In the genomic region with DNA sequence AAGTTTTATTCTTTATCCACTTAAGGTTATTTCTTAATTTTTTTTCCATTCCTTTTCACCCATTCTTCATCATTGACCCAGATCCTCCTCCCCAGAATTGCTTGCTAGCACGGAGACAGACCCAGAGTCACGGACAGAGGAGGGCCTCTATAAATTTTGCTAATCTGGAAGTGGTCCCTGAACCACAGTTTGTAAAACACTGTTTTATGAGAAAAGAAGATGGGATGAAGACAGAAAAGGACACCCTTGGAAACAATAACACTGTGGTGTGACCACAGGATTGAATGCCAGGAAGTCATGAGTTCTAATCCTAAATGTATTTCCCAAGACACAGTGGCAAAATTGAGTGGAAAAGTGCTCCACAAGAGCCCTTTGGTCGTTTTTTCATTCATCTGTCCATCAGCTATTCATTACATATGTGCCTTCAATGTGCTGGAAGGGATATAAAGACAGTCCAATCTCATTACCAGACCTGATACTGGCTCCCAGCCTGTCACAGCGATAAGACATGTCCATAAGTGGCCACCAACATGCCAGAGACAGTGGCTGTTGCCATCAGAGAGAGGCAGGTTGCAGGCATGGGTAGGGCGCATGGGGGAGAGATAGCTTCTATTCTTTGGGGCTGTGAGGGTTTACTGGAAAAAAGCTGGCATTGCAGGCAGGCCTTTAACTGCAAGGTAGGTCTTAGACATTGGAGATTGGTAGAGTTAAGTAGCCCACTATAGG, we compare ENCODE assay signal across 18 cellular contexts.
DNase-seq lines count a peak whose midpoint lies in the region; ATAC-seq and TF ChIP-seq lines count a peak whose summit lies in the region.
"Had no signal": no experiment of that assay in that cellular context is flagged by ENCODE, and none has a peak within 500 bp of the region (broad histone marks: within the 10 kb centered on the region; RNA-seq: fewer than 3 reads in every experiment).

No MANE protein-coding gene starts in this region.

- no peak for TF ChIP-seq EP300 in transverse colon (IDR thresholded peaks at IDR 0.05; ENCODE audit: low read depth)

- no peaks in the 10 kb centered on the region for H3K27me3 ChIP-seq in heart left ventricle
- no peaks in the 10 kb centered on the region for H3K27me3 ChIP-seq in left ventricle myocardium inferior (ENCODE audit: low read depth)
- no peaks in the 10 kb centered on the region for H3K27me3 ChIP-seq in spleen (replicated peaks in 1 of 7)
- no peaks in the 10 kb centered on the region for H3K27me3 ChIP-seq in transverse colon
- H3K27me3 ChIP-seq in endodermal cell (ENCODE audit: control insufficient read depth, insufficient read depth, low read length, poor library complexity, severe bottlenecking), result no peaks in the 10 kb centered on the region

- H3K36me3 Mint-ChIP-seq in neural crest cell (ENCODE audit: low read depth) (peaks cover 18% of the 10 kb centered on the region), endodermal cell (ENCODE audit: low read depth) (peaks cover 14% of the 10 kb centered on the region)
- peaks cover 5% of the 10 kb centered on the region for H3K36me3 Mint-ChIP-seq in activated naive CD8-positive, alpha-beta T cell treated with anti-CD3 and anti-CD28 coated beads for 36 hours

- H3K4me1 Mint-ChIP-seq in neural crest cell (peaks cover 18% of the 10 kb centered on the region), endodermal cell (peaks cover 10% of the 10 kb centered on the region)
- no peaks in the 10 kb centered on the region for H3K4me1 Mint-ChIP-seq in activated naive CD8-positive, alpha-beta T cell treated with anti-CD3 and anti-CD28 coated beads for 36 hours

- H3K4me1 ChIP-seq in heart left ventricle, result peaks cover 0 to 22% (median 4%) of the 10 kb centered on the region in 12 donors
- H3K4me1 ChIP-seq in left ventricle myocardium inferior, result peaks cover 18% of the 10 kb centered on the region
- peaks cover 0 to 4% (median 0%) of the 10 kb centered on the region in 6 donors for H3K4me1 ChIP-seq in spleen
- H3K4me1 ChIP-seq in transverse colon, result peaks cover 0 to 3% (median 0%) of the 10 kb centered on the region in 4 donors
- peaks cover 9% of the 10 kb centered on the region for H3K4me1 ChIP-seq in endodermal cell (ENCODE audit: control insufficient read depth, insufficient read depth, low read length)
- H3K4me1 ChIP-seq: Caco-2 had no signal

- H3K27ac Mint-ChIP-seq in neural crest cell (ENCODE audit: unreplicated experiment) (peak overlapping the region; percentile 21), endodermal cell (no peak overlapping the region)
- H3K27ac Mint-ChIP-seq in activated naive CD8-positive, alpha-beta T cell treated with anti-CD3 and anti-CD28 coated beads for 36 hours, result no peak overlapping the region

- TF ChIP-seq CTCF in heart left ventricle (IDR thresholded peaks at IDR 0.05) (no peak), left ventricle myocardium inferior (IDR thresholded peaks at IDR 0.05; ENCODE audit: borderline replicate concordance) (no peak), neural crest cell (conservative IDR thresholded peaks at IDR 0.05) (no peak), spleen (IDR thresholded peaks at IDR 0.05 in 8 of 11, conservative IDR thresholded peaks at IDR 0.05 in 3 of 11) (no peak), transverse colon (IDR thresholded peaks at IDR 0.05) (no peak), endodermal cell (conservative IDR thresholded peaks at IDR 0.05) (no peak)

- H3K9ac ChIP-seq in endodermal cell (ENCODE audit: extremely low read depth, low read length, poor library complexity, severe bottlenecking), result no peak overlapping the region

- H3K36me3 ChIP-seq in heart left ventricle (peaks cover 0 to 9% (median 4%) of the 10 kb centered on the region in 9 donors), left ventricle myocardium inferior (peaks cover 11% of the 10 kb centered on the region), spleen (peaks cover 0 to 42% (median 0%) of the 10 kb centered on the region in 6 donors), transverse colon (no peaks in the 10 kb centered on the region), endodermal cell (ENCODE audit: control insufficient read depth, insufficient read depth, low read length) (no peaks in the 10 kb centered on the region)

- ATAC-seq in heart left ventricle, result peak in 3 of 4 donors; percentile 34 to 51 (median 36)

- H3K4me3 Mint-ChIP-seq in neural crest cell, result no peak overlapping the region
- H3K4me3 Mint-ChIP-seq in endodermal cell, result no peak overlapping the region
- no peak overlapping the region for H3K4me3 Mint-ChIP-seq in activated naive CD8-positive, alpha-beta T cell treated with anti-CD3 and anti-CD28 coated beads for 36 hours
- H3K4me3 Mint-ChIP-seq: CD4-positive, CD25-positive, alpha-beta regulatory T cell had no signal

- H3K27ac ChIP-seq in heart left ventricle (no peak overlapping the region), left ventricle myocardium inferior (replicated peaks) (no peak overlapping the region), spleen (no peak overlapping the region), transverse colon (no peak overlapping the region), endodermal cell (ENCODE audit: low read depth, low read length) (no peak overlapping the region)
- H3K27ac ChIP-seq: PC-9 had no signal

- H3K9me3 ChIP-seq in heart left ventricle (no peaks in the 10 kb centered on the region), left ventricle myocardium inferior (replicated peaks) (no peaks in the 10 kb centered on the region), spleen (no peaks in the 10 kb centered on the region), transverse colon (no peaks in the 10 kb centered on the region), endodermal cell (ENCODE audit: control insufficient read depth, low read length) (no peaks in the 10 kb centered on the region)
- H3K9me3 ChIP-seq: Caco-2 had no signal

- H3K4me3 ChIP-seq in heart left ventricle, result no peak overlapping the region
- H3K4me3 ChIP-seq in left ventricle myocardium inferior, result no peak overlapping the region
- no peak overlapping the region for H3K4me3 ChIP-seq in spleen
- H3K4me3 ChIP-seq in transverse colon, result no peak overlapping the region
- no peak overlapping the region for H3K4me3 ChIP-seq in endodermal cell (ENCODE audit: low read length)
- H3K4me3 ChIP-seq: PC-9 had no signal

- DNase-seq in heart left ventricle (no peak), left ventricle myocardium inferior (no peak), fibroblast of peridontal ligament (ENCODE audit: extremely low read depth) (peak; percentile 60), neural crest cell (ENCODE audit: low read depth, low spot score) (no peak), spleen (no peak), transverse colon (no peak), endodermal cell (no peak)
- no peak for DNase-seq in activated naive CD8-positive, alpha-beta T cell treated with anti-CD3 and anti-CD28 coated beads for 36 hours
- DNase-seq: AML-193; Caco-2; CD4-positive, CD25-positive, alpha-beta regulatory T cell; KBM-7; NCI-H1048; NCI-H1436 treated with DMSO at 0.1 percent for 48 hours; NCI-H2081; NCI-H510A treated with DMSO at 0.1 percent for 48 hours; NCI-H82; PC-9 had no signal

- H3K9me3 Mint-ChIP-seq in neural crest cell (peaks cover 2% of the 10 kb centered on the region), endodermal cell (no peaks in the 10 kb centered on the region)
- no peaks in the 10 kb centered on the region for H3K9me3 Mint-ChIP-seq in activated naive CD8-positive, alpha-beta T cell treated with anti-CD3 and anti-CD28 coated beads for 36 hours
- H3K9me3 Mint-ChIP-seq: CD4-positive, CD25-positive, alpha-beta regulatory T cell had no signal

- intact Hi-C loops in heart left ventricle (cut with DNase I) (no loop called here), left ventricle myocardium inferior (cut with micrococcal nuclease) (no loop called here), spleen (cut with DNase I; ENCODE audit: low total_unique reads) (no loop called here), transverse colon (cut with DNase I; ENCODE audit: low total_unique reads) (no loop called here)

- H3K27me3 Mint-ChIP-seq in neural crest cell (ENCODE audit: low read depth) (no peaks in the 10 kb centered on the region), endodermal cell (ENCODE audit: insufficient read depth) (no peaks in the 10 kb centered on the region)
- H3K27me3 Mint-ChIP-seq in activated naive CD8-positive, alpha-beta T cell treated with anti-CD3 and anti-CD28 coated beads for 36 hours, result no peaks in the 10 kb centered on the region
- H3K27me3 Mint-ChIP-seq: CD4-positive, CD25-positive, alpha-beta regulatory T cell had no signal

- TF ChIP-seq POLR2A in heart left ventricle (IDR thresholded peaks at IDR 0.05) (no peak), spleen (IDR thresholded peaks at IDR 0.05) (no peak), transverse colon (IDR thresholded peaks at IDR 0.05) (no peak)

- in situ Hi-C loops in transverse colon (cut with MboI; ENCODE audit: low pct_ligation_motif_present in 1 of 4, low pct_unique_long_range_greater_than_20kb in 1 of 4, low sequenced_read_pairs in 3 of 4), result no loop called here

- 64 to 80% (median 78%) methylated on average over 5 of the region's 5 CpGs for WGBS in heart left ventricle, 4 donors
- 83 to 92% (median 89%) methylated on average over 5 of the region's 5 CpGs for WGBS in spleen, 5 donors
- WGBS in transverse colon (ENCODE audit: low coverage in 1 of 2), 2 donors, result 81 to 87% methylated on average over 3 to 5 of the region's 5 CpGs
- WGBS in endodermal cell (ENCODE audit: insufficient coverage in 1 of 2, insufficient read length in 1 of 2), 2 experiments, result 93 to 95% methylated on average over 3 to 5 of the region's 5 CpGs
